ENCODE assay signal across 23 cellular contexts in the genomic region with DNA sequence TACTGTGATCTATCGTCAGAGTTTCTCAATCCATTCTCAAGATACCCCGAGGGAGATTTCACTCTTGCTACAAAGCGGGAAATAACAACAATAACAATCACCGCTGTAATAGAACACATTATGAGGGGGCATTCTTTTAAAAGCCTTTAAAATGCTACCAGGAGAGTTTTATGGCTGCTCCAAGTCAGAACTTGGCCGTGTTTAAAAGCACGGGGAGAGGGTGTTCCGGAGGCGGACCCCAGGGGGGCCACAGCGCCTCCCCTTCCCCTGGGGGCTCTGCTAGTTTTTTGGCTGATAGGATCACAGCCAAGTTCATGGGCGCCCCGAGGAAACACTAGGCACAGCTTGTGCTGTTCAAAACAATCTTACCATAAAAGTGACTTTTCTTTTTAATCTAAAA.
DNase-seq lines count a peak whose midpoint lies in the region; ATAC-seq and TF ChIP-seq lines count a peak whose summit lies in the region.
"Had no signal": no experiment of that assay in that cellular context is flagged by ENCODE, and none has a peak within 500 bp of the region (broad histone marks: within the 10 kb centered on the region; RNA-seq: fewer than 3 reads in every experiment).

No MANE protein-coding gene starts in this region.

- no peak for TF ChIP-seq POLR2A in lower leg skin (IDR thresholded peaks at IDR 0.05)

- peaks cover 10% of the 10 kb centered on the region for H3K4me1 ChIP-seq in ES-I3 (ENCODE audit: insufficient read depth, low read length)
- H3K4me1 ChIP-seq: foreskin keratinocyte, sigmoid colon had no signal

- DNase-seq in NCI-H69 (lab: John Stamatoyannopoulos, UW): peak; percentile 87
- peak; percentile 1 for DNase-seq in fibroblast of villous mesenchyme (ENCODE audit: low read depth)
- DNase-seq in renal cortical epithelial cell (ENCODE audit: low read depth): peak; percentile 39
- no peak for DNase-seq in lower leg skin (ENCODE audit: low spot score in 2 of 2)
- no peak for DNase-seq in effector CD4-positive, alpha-beta T cell
- DNase-seq in glomerular visceral epithelial cell (ENCODE audit: extremely low spot score): no peak
- DNase-seq: activated CD8-positive, alpha-beta T cell treated with anti-CD3 and anti-CD28 coated beads, Interleukin-2, amount 10 ng/mL, durations not matched to agents 7 days and 5 days; activated gamma-delta T cell treated with Interleukin-2 at 50 U/mL for 16 hours; amniotic stem cell; foreskin keratinocyte; islet precursor cell; naive B cell; NCI-H2029 treated with DMSO at 0.1 percent for 48 hours; OCI-M1; Right ventricle myocardium superior; sigmoid colon; SW 1271 had no signal

- H3K36me3 ChIP-seq in ES-I3 (ENCODE audit: insufficient read depth, low read length): no peaks in the 10 kb centered on the region
- H3K36me3 ChIP-seq: sigmoid colon, vagina had no signal

- H3K4me3 ChIP-seq in fibroblast of villous mesenchyme (ENCODE audit: low read depth, low read length): no peak overlapping the region
- H3K4me3 ChIP-seq in lower leg skin (ENCODE audit: low read depth, poor library complexity, severe bottlenecking): no peak overlapping the region
- H3K4me3 ChIP-seq: vagina had no signal

- ATAC-seq in GM21390 (IDR thresholded peaks at IDR 0.05; ENCODE audit: unreplicated experiment): no peak
- ATAC-seq: activated CD4-positive, CD25-positive, alpha-beta regulatory T cell treated with anti-CD3 and anti-CD28 coated beads, Interleukin-2, amount 50 U/mL, for 24 hours; activated CD8-positive, alpha-beta T cell treated with anti-CD3 and anti-CD28 coated beads, Interleukin-2, amount 10 ng/mL, durations not matched to agents 7 days and 5 days; HCT116 had no signal

- H3K9me3 ChIP-seq in ES-I3 (ENCODE audit: control insufficient read depth, insufficient read depth, low read length): no peaks in the 10 kb centered on the region
- H3K9me3 ChIP-seq: sigmoid colon, vagina had no signal

- intact Hi-C loops in lower leg skin (cut with DNase I; ENCODE audit: low total_unique reads): no loop called here

- peak overlapping the region; percentile 26; the same call in 1 of the 2 replicates for H3K9ac ChIP-seq in ES-I3 (ENCODE audit: low read depth, low read length)
- H3K9ac ChIP-seq: KMS-11 had no signal

- WGBS in lower leg skin, 2 donors: 34 to 37% methylated on average over 11 of the region's 11 CpGs

- TF ChIP-seq CTCF in fibroblast of villous mesenchyme (IDR thresholded peaks at IDR 0.05; ENCODE audit: insufficient read depth, low read depth, low read length): no peak
- no peak for TF ChIP-seq CTCF in lower leg skin (IDR thresholded peaks at IDR 0.05)

Comparison
In these comparisons a context has a peak if more than half of its experiments do, and no peak if none do; other contexts are left out.
1. DNase-seq: peak in NCI-H69 (single experiment), fibroblast of villous mesenchyme (single experiment) and renal cortical epithelial cell (single experiment); none in lower leg skin (0 of 2), effector CD4-positive, alpha-beta T cell (single experiment) and glomerular visceral epithelial cell (single experiment).